In genomic region chr10:92593553-92594046, GRCh38 we compare ENCODE assay signal across 8 cellular contexts. TPM values are rescaled to one million over a fixed set of nuclear protein-coding genes. Genes with fewer than 3 reads are reported as not detected.
DNase-seq lines count a peak whose midpoint lies in the region; ATAC-seq, FAIRE-seq and TF ChIP-seq lines count a peak whose summit lies in the region.

No MANE protein-coding gene starts in this region.

- TF ChIP-seq POLR2A in HepG2 (IDR thresholded peaks at IDR 0.05; ENCODE audit: insufficient read depth in 1 of 2, low read depth in 2 of 2, low read length in 2 of 2): no peak
- TF ChIP-seq POLR2A in transverse colon (IDR thresholded peaks at IDR 0.05): no peak

- no peaks in the 10 kb centered on the region for H4K20me1 ChIP-seq in HepG2 (ENCODE audit: insufficient read depth, low read length)

- no peak for FAIRE-seq in HepG2 (lab: Jason Lieb, UNC)

- TF ChIP-seq EP300 in HepG2 (IDR thresholded peaks at IDR 0.05; ENCODE audit: low read depth in 2 of 2, low read length in 2 of 2): no peak
- TF ChIP-seq EP300 in HepG2 (CRISPR knock-in tag; IDR thresholded peaks at IDR 0.05; ENCODE audit: borderline replicate concordance): no peak
- no peak for TF ChIP-seq EP300 in transverse colon (IDR thresholded peaks at IDR 0.05; ENCODE audit: low read depth)

- H3K4me3 ChIP-seq in HepG2 (replicated peaks in 1 of 3; ENCODE audit: insufficient read depth in 1 of 3, low read depth in 2 of 3, low read length in 3 of 3) (peak overlapping the region; percentile 81 to 91 (median 88)), transverse colon (peak overlapping the region; percentile 61 to 87 (median 80))

- no TSS peak for BruUV-seq in HepG2 (replicated peaks; lab: Mats Ljungman, UMichigan)

- no peak for DNase-seq in activated naive CD4-positive, alpha-beta T cell (lab: John Stamatoyannopoulos, UW)
- no peak for DNase-seq in HepG2 (ENCODE audit: low spot score)
- no peak for DNase-seq in transverse colon
- no peak for DNase-seq in NCI-H524 treated with DMSO at 0.1 percent for 48 hours (lab: John Stamatoyannopoulos, UW)
- no peak for DNase-seq in UCSD-AML1 (lab: John Stamatoyannopoulos, UW; ENCODE audit: unreplicated experiment)
- no peak for DNase-seq in stimulated activated CD4-positive, alpha-beta T cell treated with anti-CD3 and anti-CD28 coated beads, Interleukin-2, amount 100 ng/mL, for 48 hours

- intact Hi-C loops in HepG2 (cut with micrococcal nuclease; ENCODE audit: unreplicated experiment): loop anchor here (5.0 to 10.0 kb wide), 4 partner anchors 51 to 289 kb away; partner anchors contain the start of genes EXOC6 and HHEX
- intact Hi-C loops in transverse colon (cut with DNase I; ENCODE audit: low total_unique reads): no loop called here

- H3K4me3 Mint-ChIP-seq in activated naive CD4-positive, alpha-beta T cell treated with anti-CD3 and anti-CD28 coated beads, Interleukin-2, amount 50 U/mL, for 24 hours: peak overlapping the region; percentile 100
- H3K4me3 Mint-ChIP-seq in activated naive CD8-positive, alpha-beta T cell: peak overlapping the region; percentile 94

- no peaks in the 10 kb centered on the region for H3K27me3 Mint-ChIP-seq in activated naive CD4-positive, alpha-beta T cell treated with anti-CD3 and anti-CD28 coated beads, Interleukin-2, amount 50 U/mL, for 24 hours
- peaks cover 4% of the 10 kb centered on the region for H3K27me3 Mint-ChIP-seq in activated naive CD8-positive, alpha-beta T cell

- no peaks in the 10 kb centered on the region for H3K36me3 Mint-ChIP-seq in activated naive CD4-positive, alpha-beta T cell treated with anti-CD3 and anti-CD28 coated beads, Interleukin-2, amount 50 U/mL, for 24 hours
- no peaks in the 10 kb centered on the region for H3K36me3 Mint-ChIP-seq in activated naive CD8-positive, alpha-beta T cell

- CTCF ChIA-PET in HepG2 (lab: Yijun Ruan, JAX; ENCODE audit: low intra/inter-chr PET ratio, low total read pairs): no interaction called here

- no peaks in the 10 kb centered on the region; a peak in 1 of 5 replicates for H3K27me3 ChIP-seq in HepG2 (ENCODE audit: control insufficient read depth in 1 of 2, insufficient read depth in 2 of 2, low read length in 2 of 2)
- no peaks in the 10 kb centered on the region for H3K27me3 ChIP-seq in transverse colon

- H3K27ac ChIP-seq in HepG2 (ENCODE audit: extremely low read length, insufficient read depth, low read length) (peak overlapping the region; percentile 88), transverse colon (peak overlapping the region; percentile 94 to 98 (median 96))

- peaks cover 24% of the 10 kb centered on the region for H3K4me1 Mint-ChIP-seq in activated naive CD4-positive, alpha-beta T cell treated with anti-CD3 and anti-CD28 coated beads, Interleukin-2, amount 50 U/mL, for 24 hours
- peaks cover 27% of the 10 kb centered on the region for H3K4me1 Mint-ChIP-seq in activated naive CD8-positive, alpha-beta T cell (ENCODE audit: low read depth)

- TF ChIP-seq CTCF in HepG2 (CRISPR knock-in tag; IDR thresholded peaks at IDR 0.05): no peak
- TF ChIP-seq CTCF in transverse colon (IDR thresholded peaks at IDR 0.05): no peak

- in situ Hi-C loops in HepG2 (cut with HindIII; ENCODE audit: extremely low pct_ligation_motif_present, low pct_unique_long_range_greater_than_20kb) (no loop called here), transverse colon (cut with MboI; ENCODE audit: low pct_ligation_motif_present in 1 of 4, low pct_unique_long_range_greater_than_20kb in 1 of 4, low sequenced_read_pairs in 3 of 4) (no loop called here)

- H2AFZ ChIP-seq in HepG2 (ENCODE audit: low read length): peak overlapping the region; percentile 11

- no peaks in the 10 kb centered on the region for H3K9me3 Mint-ChIP-seq in activated naive CD4-positive, alpha-beta T cell treated with anti-CD3 and anti-CD28 coated beads, Interleukin-2, amount 50 U/mL, for 24 hours
- H3K9me3 Mint-ChIP-seq in activated naive CD8-positive, alpha-beta T cell (ENCODE audit: low read depth): no peaks in the 10 kb centered on the region

- WGBS in HepG2 (ENCODE audit: low lambda C conversion rate): under 1% methylated on average over 8 of the region's 8 CpGs
- 1% methylated on average over 8 of the region's 8 CpGs for WGBS in transverse colon (ENCODE audit: low coverage in 1 of 2), 2 donors

- H3K79me2 ChIP-seq in HepG2 (ENCODE audit: insufficient read depth, low read length): peaks cover 55% of the 10 kb centered on the region

- H3K36me3 ChIP-seq in HepG2 (replicated peaks in 1 of 2; ENCODE audit: control insufficient read depth in 1 of 2, insufficient read depth in 2 of 2, low read length in 2 of 2): no peaks in the 10 kb centered on the region
- no peaks in the 10 kb centered on the region for H3K36me3 ChIP-seq in transverse colon

- no peak for ATAC-seq in HepG2

- H3K4me2 ChIP-seq in HepG2 (ENCODE audit: low read depth, low read length): peak overlapping the region; percentile 74

- TF ChIP-seq RAD21 in HepG2 (CRISPR knock-in tag; IDR thresholded peaks at IDR 0.05): no peak

- H3K27ac Mint-ChIP-seq in activated naive CD4-positive, alpha-beta T cell treated with anti-CD3 and anti-CD28 coated beads, Interleukin-2, amount 50 U/mL, for 24 hours: no peak overlapping the region
- H3K27ac Mint-ChIP-seq in activated naive CD8-positive, alpha-beta T cell: no peak overlapping the region

- POLR2A ChIA-PET in HepG2 (lab: Yijun Ruan, JAX): no interaction called here

- H3K9me3 ChIP-seq in HepG2 (ENCODE audit: low read length) (no peaks in the 10 kb centered on the region), transverse colon (no peaks in the 10 kb centered on the region)

- H3K9ac ChIP-seq in HepG2 (ENCODE audit: insufficient read depth, low read depth, low read length): peak overlapping the region; percentile 82

- H3K4me1 ChIP-seq in HepG2 (ENCODE audit: insufficient read depth, low read length): peaks cover 43% of the 10 kb centered on the region
- H3K4me1 ChIP-seq in transverse colon: peaks cover 6 to 20% (median 16%) of the 10 kb centered on the region in 4 donors

RNA-seq across cellular contexts. Expression of gene KIF11, which starts 0.7 kb away (rescaled TPM):
- total RNA-seq in HepG2 (2016; rRNA removed; fragmentation: Illumina TruSeq; extraction: Trizol) (38.4 and 62.8 TPM in 2 replicates), transverse colon (1 to 10 TPM in 2 of 4 donors, under 1 TPM in 2; 0.37 to 2.4 (median 1.3) TPM)
- 4.6 and 6.3 TPM in 2 replicates for total RNA-seq in HepG2 (2016; cell fraction: cytosol; rRNA removed; fragmentation: Illumina TruSeq; extraction: Trizol; ENCODE audit: low read depth)
- total RNA-seq in HepG2 (2016; cell fraction: insoluble cytoplasmic fraction; rRNA removed; fragmentation: Illumina TruSeq; extraction: Trizol): 38.2 and 60.3 TPM in 2 replicates
- total RNA-seq in HepG2 (2016; cell fraction: membrane; rRNA removed; fragmentation: Illumina TruSeq; extraction: Trizol): 10.6 and 12.9 TPM in 2 replicates
- 25.7 and 27.4 TPM in 2 replicates for total RNA-seq in HepG2 (2016; cell fraction: nucleus; rRNA removed; fragmentation: Illumina TruSeq; extraction: Trizol)
- 4.4 and 8.7 TPM in 2 replicates for polyA plus RNA-seq in HepG2 (2011; rRNA removed)
- polyA plus RNA-seq in HepG2 (2011; cell fraction: cytosol; rRNA removed): 3.1 and 3.7 TPM in 2 replicates
- polyA plus RNA-seq in HepG2 (2011; cell fraction: nucleus; rRNA removed): 2.4 and 2.5 TPM in 2 replicates
- polyA plus RNA-seq in HepG2 (2012): 5.4 and 15.7 TPM in 2 replicates
- polyA plus RNA-seq in HepG2 (2016; cell fraction: cytosol; fragmentation: Illumina TruSeq; extraction: Trizol; ENCODE audit: low read depth): 1.4 and 1.8 TPM in 2 replicates
- 45.8 and 45.9 TPM in 2 replicates for polyA plus RNA-seq in HepG2 (2016; cell fraction: insoluble cytoplasmic fraction; fragmentation: Illumina TruSeq; extraction: Trizol; ENCODE audit: low read depth)
- 4.6 and 5.6 TPM in 2 replicates for polyA plus RNA-seq in HepG2 (2016; cell fraction: membrane; fragmentation: Illumina TruSeq; extraction: Trizol; ENCODE audit: low read depth)
- 27.1 and 27.7 TPM in 2 replicates for polyA plus RNA-seq in HepG2 (2016; cell fraction: nucleus; fragmentation: Illumina TruSeq; extraction: Trizol; ENCODE audit: insufficient read depth, low read depth)
- 2.2 and 9.9 TPM in 2 replicates for polyA minus RNA-seq in HepG2 (2011; rRNA and poly(A)+ RNA removed; ENCODE audit: low replicate concordance)
- 8.8 and 10.4 TPM in 2 replicates for polyA minus RNA-seq in HepG2 (2011; cell fraction: cytosol; rRNA and poly(A)+ RNA removed)
- polyA minus RNA-seq in HepG2 (2011; cell fraction: nucleus; rRNA and poly(A)+ RNA removed): 10.4 and 11.5 TPM in 2 replicates

RNA-seq across cellular contexts. Expression of gene IDE, which starts 19.7 kb away (rescaled TPM):
- total RNA-seq in HepG2 (2016; rRNA removed; fragmentation: Illumina TruSeq; extraction: Trizol) (52.1 and 94.3 TPM in 2 replicates), transverse colon (10 to 100 TPM; 22.1 to 32.9 (median 24.4) TPM)
- 11.5 and 14.5 TPM in 2 replicates for total RNA-seq in HepG2 (2016; cell fraction: cytosol; rRNA removed; fragmentation: Illumina TruSeq; extraction: Trizol; ENCODE audit: low read depth)
- 52.6 and 85.1 TPM in 2 replicates for total RNA-seq in HepG2 (2016; cell fraction: insoluble cytoplasmic fraction; rRNA removed; fragmentation: Illumina TruSeq; extraction: Trizol)
- 15.4 and 18.2 TPM in 2 replicates for total RNA-seq in HepG2 (2016; cell fraction: membrane; rRNA removed; fragmentation: Illumina TruSeq; extraction: Trizol)
- total RNA-seq in HepG2 (2016; cell fraction: nucleus; rRNA removed; fragmentation: Illumina TruSeq; extraction: Trizol): 41.2 and 45.5 TPM in 2 replicates
- 13.0 and 16.1 TPM in 2 replicates for polyA plus RNA-seq in HepG2 (2011; rRNA removed)
- polyA plus RNA-seq in HepG2 (2011; cell fraction: cytosol; rRNA removed): 5.1 and 6.8 TPM in 2 replicates
- polyA plus RNA-seq in HepG2 (2011; cell fraction: nucleus; rRNA removed): 10.7 and 12.6 TPM in 2 replicates
- 12.6 TPM in 2 replicates for polyA plus RNA-seq in HepG2 (2012)
- 1.8 and 2.2 TPM in 2 replicates for polyA plus RNA-seq in HepG2 (2016; cell fraction: cytosol; fragmentation: Illumina TruSeq; extraction: Trizol; ENCODE audit: low read depth)
- 39.2 and 41.0 TPM in 2 replicates for polyA plus RNA-seq in HepG2 (2016; cell fraction: insoluble cytoplasmic fraction; fragmentation: Illumina TruSeq; extraction: Trizol; ENCODE audit: low read depth)
- 7.3 and 7.4 TPM in 2 replicates for polyA plus RNA-seq in HepG2 (2016; cell fraction: membrane; fragmentation: Illumina TruSeq; extraction: Trizol; ENCODE audit: low read depth)
- 26.7 and 30.2 TPM in 2 replicates for polyA plus RNA-seq in HepG2 (2016; cell fraction: nucleus; fragmentation: Illumina TruSeq; extraction: Trizol; ENCODE audit: insufficient read depth, low read depth)
- polyA minus RNA-seq in HepG2 (2011; rRNA and poly(A)+ RNA removed; ENCODE audit: low replicate concordance): 22.9 and 67.2 TPM in 2 replicates
- 20.7 and 20.8 TPM in 2 replicates for polyA minus RNA-seq in HepG2 (2011; cell fraction: cytosol; rRNA and poly(A)+ RNA removed)
- polyA minus RNA-seq in HepG2 (2011; cell fraction: nucleus; rRNA and poly(A)+ RNA removed): 33.0 and 34.4 TPM in 2 replicates
